Comparison of ENCODE assay signal across 9 cellular contexts in the genomic region with DNA sequence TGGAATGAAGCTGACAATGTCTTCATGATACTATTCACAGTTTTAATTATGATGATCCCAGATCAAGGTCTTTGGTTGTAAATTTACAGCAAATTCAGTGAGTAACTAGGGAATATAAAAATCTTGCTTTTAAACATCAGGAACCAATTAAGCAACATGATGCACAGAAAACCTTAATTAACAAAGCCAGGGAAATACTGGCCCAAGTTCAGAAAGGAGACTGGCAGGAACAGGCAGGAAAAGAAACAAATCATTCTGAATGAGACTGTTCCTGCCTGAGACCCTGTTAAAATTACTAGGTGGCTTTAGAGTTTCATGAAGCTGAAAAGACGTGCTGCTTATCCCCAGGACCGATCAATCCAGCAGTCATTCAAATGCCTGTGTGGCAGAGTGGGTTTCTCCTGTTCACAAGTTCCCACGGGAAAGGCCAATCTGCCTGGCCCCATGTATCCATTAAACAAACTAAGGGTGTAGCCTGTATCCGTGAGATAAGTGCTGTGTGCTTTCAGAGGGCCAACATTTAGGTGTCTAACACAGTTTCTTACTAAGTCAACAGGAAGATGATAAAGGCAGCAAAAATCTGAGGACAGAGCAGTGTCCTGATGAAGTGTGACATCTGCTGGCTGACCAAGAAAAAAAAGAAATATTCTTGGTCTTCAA. TPM values are rescaled to one million over a fixed set of nuclear protein-coding genes. Genes with fewer than 3 reads are reported as not detected.
DNase-seq lines count a peak whose midpoint lies in the region; TF ChIP-seq lines count a peak whose summit lies in the region.
"Had no signal": no experiment of that assay in that cellular context is flagged by ENCODE, and none has a peak within 500 bp of the region (broad histone marks: within the 10 kb centered on the region; RNA-seq: fewer than 3 reads in every experiment).

No MANE protein-coding gene starts in this region.

- peak; percentile 2 for DNase-seq in Calu3
- DNase-seq in Jurkat, Clone E6-1 (ENCODE audit: low read depth, low spot score): peak; percentile 17
- peak; percentile 82 for DNase-seq in astrocyte of the spinal cord (ENCODE audit: low read depth, low spot score)
- DNase-seq in iPS-NIHi7 (ENCODE audit: extremely low spot score): peak; percentile 21
- no peak for DNase-seq in transverse colon
- no peak for DNase-seq in GM19240 (ENCODE audit: insufficient read length, low spot score)
- DNase-seq in stimulated activated CD4-positive, alpha-beta T cell treated with anti-CD3 and anti-CD28 coated beads, Interleukin-4, amount 100 ng/mL, for 24 hours: no peak
- DNase-seq in stimulated activated CD4-positive, alpha-beta T cell treated with anti-CD3 and anti-CD28 coated beads, Interleukin-15, amount 100 ng/mL, for 24 hours: no peak

- in situ Hi-C loops in astrocyte of the spinal cord (cut with HindIII; ENCODE audit: low sequenced_read_pairs) (no loop called here), transverse colon (cut with MboI; ENCODE audit: low pct_ligation_motif_present in 1 of 4, low pct_unique_long_range_greater_than_20kb in 1 of 4, low sequenced_read_pairs in 3 of 4) (no loop called here)

- H3K27me3 ChIP-seq in transverse colon: no peaks in the 10 kb centered on the region

- no peak for TF ChIP-seq EP300 in transverse colon (IDR thresholded peaks at IDR 0.05; ENCODE audit: low read depth)

- H3K4me3 Mint-ChIP-seq in Calu3 (ENCODE audit: low read depth, unreplicated experiment): no peak overlapping the region
- H3K4me3 Mint-ChIP-seq: naive thymus-derived CD4-positive, alpha-beta T cell had no signal

- CTCF ChIA-PET in Calu3 (lab: Charles Lee): no interaction called here

- H3K27ac Mint-ChIP-seq in Calu3 (ENCODE audit: unreplicated experiment): no peak overlapping the region

- no peaks in the 10 kb centered on the region for H3K27me3 Mint-ChIP-seq in Calu3 (ENCODE audit: unreplicated experiment)
- H3K27me3 Mint-ChIP-seq: naive thymus-derived CD4-positive, alpha-beta T cell had no signal

- no TSS peak for BruUV-seq in Calu3 (replicated peaks; lab: Mats Ljungman, UMichigan)

- no peaks in the 10 kb centered on the region for H3K9me3 Mint-ChIP-seq in Calu3 (ENCODE audit: low read depth, unreplicated experiment)
- H3K9me3 Mint-ChIP-seq: naive thymus-derived CD4-positive, alpha-beta T cell had no signal

- no peak for TF ChIP-seq CTCF in Calu3 (IDR thresholded peaks at IDR 0.05; ENCODE audit: unreplicated experiment)
- peak; percentile 40 for TF ChIP-seq CTCF in astrocyte of the spinal cord (IDR thresholded peaks at IDR 0.05; ENCODE audit: low read depth, low read length)
- peak in 3 of 5 experiments; percentile 25 to 29 (median 28) for TF ChIP-seq CTCF in transverse colon (IDR thresholded peaks at IDR 0.05)

- peaks cover 8% of the 10 kb centered on the region for H3K4me1 Mint-ChIP-seq in Calu3 (ENCODE audit: low read depth, unreplicated experiment)

- no peak overlapping the region for H3K27ac ChIP-seq in transverse colon

- no peak for TF ChIP-seq POLR2A in transverse colon (IDR thresholded peaks at IDR 0.05)

- no peak overlapping the region for H3K4me3 ChIP-seq in Jurkat, Clone E6-1 (ENCODE audit: low read length)
- H3K4me3 ChIP-seq in astrocyte of the spinal cord (ENCODE audit: low read depth, low read length) (no peak overlapping the region), transverse colon (no peak overlapping the region)

- peaks cover 0 to 7% (median 2%) of the 10 kb centered on the region in 4 donors for H3K4me1 ChIP-seq in transverse colon

- intact Hi-C loops in Calu3 (cut with micrococcal nuclease; ENCODE audit: unreplicated experiment) (loop anchor here (1.0 kb wide), 1 partner anchor 86 kb away; no protein-coding TSS in a partner anchor), transverse colon (cut with DNase I; ENCODE audit: low total_unique reads) (no loop called here)

- no peaks in the 10 kb centered on the region for H3K9me3 ChIP-seq in transverse colon

- peaks cover 0 to 9% (median 2%) of the 10 kb centered on the region in 4 donors for H3K36me3 ChIP-seq in transverse colon

- WGBS in transverse colon (ENCODE audit: low coverage in 1 of 2), 2 donors: 20 to 53% methylated on average over 1 to 4 of the region's 4 CpGs

- peaks cover 14% of the 10 kb centered on the region for H3K36me3 Mint-ChIP-seq in Calu3 (ENCODE audit: insufficient read depth, unreplicated experiment)

RNA-seq across cellular contexts. Expression of gene PUS7, which starts 34.4 kb away (rescaled TPM):
- total RNA-seq in Calu3 (2022): 28.4 and 29.1 TPM in 2 replicates
- polyA plus RNA-seq in Jurkat, Clone E6-1 (2012; ENCODE audit: insufficient read depth, insufficient read length): 15.3 TPM
- total RNA-seq in transverse colon: 1 to 10 TPM; 1.9 to 7.0 (median 4.9) TPM

RNA-seq across cellular contexts. Expression of gene RINT1, which starts 44.3 kb away (rescaled TPM):
- total RNA-seq in Calu3 (2022) (17.1 and 18.6 TPM in 2 replicates), transverse colon (10 to 100 TPM in 3 of 4 donors, 1 to 10 TPM in 1; 10.0 to 37.2 (median 19.0) TPM)
- 16.8 TPM for polyA plus RNA-seq in Jurkat, Clone E6-1 (2012; ENCODE audit: insufficient read depth, insufficient read length)

Comparison
In these comparisons a context has a peak if more than half of its experiments do, and no peak if none do; other contexts are left out.
1. DNase-seq: peak in Calu3 (single experiment), Jurkat, Clone E6-1 (single experiment), astrocyte of the spinal cord (single experiment) and iPS-NIHi7 (single experiment); none in transverse colon (single experiment), GM19240 (single experiment), stimulated activated CD4-positive, alpha-beta T cell treated with anti-CD3 and anti-CD28 coated beads, Interleukin-4, amount 100 ng/mL, for 24 hours (single experiment) and stimulated activated CD4-positive, alpha-beta T cell treated with anti-CD3 and anti-CD28 coated beads, Interleukin-15, amount 100 ng/mL, for 24 hours (single experiment).